1 cellular context compared by ENCODE assay signal in the genomic region with DNA sequence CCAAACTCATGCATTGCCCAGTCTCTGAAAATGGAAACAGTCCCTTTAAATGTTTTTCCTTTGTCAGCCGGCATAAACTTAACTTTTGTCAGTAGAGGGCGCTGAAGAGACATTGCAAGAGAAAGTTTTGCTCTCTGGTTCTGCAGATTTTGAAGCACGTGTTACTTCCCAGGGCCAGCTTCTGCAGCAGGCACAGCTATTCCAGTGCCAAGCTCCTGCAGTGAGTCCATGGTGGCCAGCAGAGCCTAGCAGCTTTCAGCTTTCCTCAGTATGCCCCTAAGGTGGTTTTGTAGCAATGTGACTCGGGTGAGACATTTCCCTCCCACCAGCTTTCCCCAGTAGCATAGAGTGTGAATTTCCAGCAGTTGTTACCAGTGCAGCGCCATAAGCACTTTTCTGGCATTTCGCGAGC.
TF ChIP-seq lines count a peak whose summit lies in the region.

No MANE protein-coding gene starts in this region.

TF ChIP-seq in GM23338, 12 proteins besides CTCF, POLR2A, EP300 and RAD21 (continued from another document):
- TF ChIP-seq CREB1 (CRISPR knock-in tag; IDR thresholded peaks at IDR 0.05; ENCODE audit: low read depth) = no peak
- no peak for TF ChIP-seq EZH2phosphoT487 (IDR thresholded peaks at IDR 0.05; ENCODE audit: unreplicated experiment)
- TF ChIP-seq ZNF331 (CRISPR knock-in tag; IDR thresholded peaks at IDR 0.05; ENCODE audit: low read depth) = no peak
TF ChIP-seq in GM23338: peak in this region for 0.
